8 cellular contexts compared by ENCODE assay signal in genomic region chr5:176542135-176542595, GRCh38. TPM values are rescaled to one million over a fixed set of nuclear protein-coding genes. Genes with fewer than 3 reads are reported as not detected.
DNase-seq lines count a peak whose midpoint lies in the region; ATAC-seq and TF ChIP-seq lines count a peak whose summit lies in the region.

No MANE protein-coding gene starts in this region.

- H2BK15ac ChIP-seq in IMR-90 (ENCODE audit: low read depth, low read length) = no peak overlapping the region

- H4K8ac ChIP-seq in IMR-90 (ENCODE audit: low read depth in 2 of 2, low read length in 2 of 2) = peak overlapping the region; percentile 53 to 70; a peak in 2 of 4 replicates

- intact Hi-C loops in IMR-90 (cut with micrococcal nuclease) = no loop called here

- H3K79me1 ChIP-seq in IMR-90 (ENCODE audit: low read depth in 1 of 2, low read length in 2 of 2) = no peaks in the 10 kb centered on the region; a peak in 1 of 4 replicates

- H3K27ac Mint-ChIP-seq in activated CD4-positive, alpha-beta T cell treated with anti-CD3 and anti-CD28 coated beads, Interleukin-2, amount 10 ng/mL, durations not matched to agents 7 days and 5 days = peak overlapping the region; percentile 93

- H4K5ac ChIP-seq in IMR-90 (ENCODE audit: low read depth, low read length) = peak overlapping the region; percentile 35; the same call in 1 of the 2 replicates

- H3K4ac ChIP-seq in IMR-90 (ENCODE audit: low read depth, low read length) = peak overlapping the region; percentile 54; the same call in 1 of the 2 replicates

- H3K9me3 ChIP-seq in IMR-90 (ENCODE audit: control insufficient read depth, insufficient read depth, low read length) = no peaks in the 10 kb centered on the region
- H3K9me3 ChIP-seq in neutrophil = no peaks in the 10 kb centered on the region

- ATAC-seq in IMR-90 (ENCODE audit: low read depth) (no peak), GM19452 (IDR thresholded peaks at IDR 0.05; ENCODE audit: unreplicated experiment) (no peak), HG02610 (IDR thresholded peaks at IDR 0.05; ENCODE audit: unreplicated experiment) (no peak)

- no peak for TF ChIP-seq RAD21 in IMR-90 (IDR thresholded peaks at IDR 0.05; ENCODE audit: low read length)

- peaks cover 9% of the 10 kb centered on the region for H3K4me1 ChIP-seq in IMR-90 (ENCODE audit: control insufficient read depth, insufficient read depth, low read length)
- peaks cover 71 to 84% of the 10 kb centered on the region in 2 experiments for H3K4me1 ChIP-seq in neutrophil (ENCODE audit: control insufficient read depth in 1 of 2, insufficient read depth in 1 of 2, low read depth in 1 of 2, low read length in 1 of 2)

- peaks cover 10% of the 10 kb centered on the region for H3K36me3 Mint-ChIP-seq in activated CD4-positive, alpha-beta T cell treated with anti-CD3 and anti-CD28 coated beads, Interleukin-2, amount 10 ng/mL, durations not matched to agents 7 days and 5 days (ENCODE audit: low read depth)

- WGBS in IMR-90 (ENCODE audit: extremely low coverage in 2 of 2, insufficient read length in 1 of 2), 2 experiments = no CpG with 5 or more reads among the region's 16 CpGs

- in situ Hi-C loops in IMR-90 (cut with MboI; ENCODE audit: low sequenced_read_pairs) = no loop called here

- H3K27ac ChIP-seq in IMR-90 (ENCODE audit: insufficient read depth, low read length) (no peak overlapping the region), epithelial cell of prostate (peak overlapping the region; percentile 91), neutrophil (peak overlapping the region; percentile 100)

- H3K4me2 ChIP-seq in IMR-90 (ENCODE audit: low read depth, low read length) = peak overlapping the region; percentile 85

- peak overlapping the region; percentile 29; the same call in 1 of the 2 replicates for H2AK5ac ChIP-seq in IMR-90 (ENCODE audit: low read depth, low read length)

- no peaks in the 10 kb centered on the region for H3K27me3 Mint-ChIP-seq in activated CD4-positive, alpha-beta T cell treated with anti-CD3 and anti-CD28 coated beads, Interleukin-2, amount 10 ng/mL, durations not matched to agents 7 days and 5 days

- H4K91ac ChIP-seq in IMR-90 (ENCODE audit: insufficient read depth, low read depth, low read length) = no peak overlapping the region

- peak overlapping the region; percentile 89 for H3K4me3 Mint-ChIP-seq in activated CD4-positive, alpha-beta T cell treated with anti-CD3 and anti-CD28 coated beads, Interleukin-2, amount 10 ng/mL, durations not matched to agents 7 days and 5 days

- peaks cover 65% of the 10 kb centered on the region for H3K4me1 Mint-ChIP-seq in activated CD4-positive, alpha-beta T cell treated with anti-CD3 and anti-CD28 coated beads, Interleukin-2, amount 10 ng/mL, durations not matched to agents 7 days and 5 days

- TF ChIP-seq CTCF in IMR-90 (conservative IDR thresholded peaks at IDR 0.05; ENCODE audit: low read depth, low read length) (no peak), neutrophil (IDR thresholded peaks at IDR 0.05) (no peak)

- H4K20me1 ChIP-seq in IMR-90 (ENCODE audit: insufficient read depth, low read length) = no peaks in the 10 kb centered on the region

- H2AK9ac ChIP-seq in IMR-90 (replicated peaks; ENCODE audit: low read depth, low read length, poor library complexity) = peak overlapping the region; percentile 71

- H2AFZ ChIP-seq in IMR-90 (replicated peaks; ENCODE audit: low read length, poor library complexity) = peak overlapping the region; percentile 84

- no peak overlapping the region for H2BK5ac ChIP-seq in IMR-90 (ENCODE audit: low read depth, low read length, poor library complexity, severe bottlenecking)

- H3K36me3 ChIP-seq in IMR-90 (ENCODE audit: control insufficient read depth, insufficient read depth, low read length) = no peaks in the 10 kb centered on the region
- H3K36me3 ChIP-seq in neutrophil = no peaks in the 10 kb centered on the region

- peak overlapping the region; percentile 59; the same call in 1 of the 2 replicates for H3K23ac ChIP-seq in IMR-90 (ENCODE audit: low read depth, low read length)

- H3K4me3 ChIP-seq in IMR-90 (ENCODE audit: insufficient read depth, low read depth, low read length) (peak overlapping the region; percentile 46), neutrophil (ENCODE audit: low read depth in 1 of 2, low read length in 1 of 2) (peak overlapping the region; percentile 77 to 92)

- no peaks in the 10 kb centered on the region for H3K9me3 Mint-ChIP-seq in activated CD4-positive, alpha-beta T cell treated with anti-CD3 and anti-CD28 coated beads, Interleukin-2, amount 10 ng/mL, durations not matched to agents 7 days and 5 days

- no peak for TF ChIP-seq POLR2A in IMR-90 (IDR thresholded peaks at IDR 0.05; ENCODE audit: low read depth, low read length)

- H3K56ac ChIP-seq in IMR-90 (ENCODE audit: extremely low read depth, insufficient read depth, low read length) = no peak overlapping the region

- no peak overlapping the region for H2BK120ac ChIP-seq in IMR-90 (ENCODE audit: low read depth, low read length)

- no peaks in the 10 kb centered on the region for H3K27me3 ChIP-seq in IMR-90 (ENCODE audit: control insufficient read depth, insufficient read depth, low read length)
- no peaks in the 10 kb centered on the region for H3K27me3 ChIP-seq in neutrophil

- BruUV-seq in IMR-90 (replicated peaks; lab: Mats Ljungman, UMichigan) = no TSS peak

- no peak overlapping the region for H3K18ac ChIP-seq in IMR-90 (ENCODE audit: low read depth, low read length)

- DNase-seq in IMR-90 = no peak
- DNase-seq in activated CD4-positive, alpha-beta T cell treated with anti-CD3 and anti-CD28 coated beads, Interleukin-2, amount 10 ng/mL, durations not matched to agents 7 days and 5 days = peak; percentile 71
- DNase-seq in epithelial cell of prostate (ENCODE audit: low read depth, low spot score) = no peak
- no peak for DNase-seq in COR-L47 (lab: John Stamatoyannopoulos, UW)
- no peak for DNase-seq in HuH-7.5 (ENCODE audit: low spot score)

- H3K14ac ChIP-seq in IMR-90 (replicated peaks; ENCODE audit: low read depth, low read length) = no peak overlapping the region

- 0 out of 2 replicates have a peak overlapping the region, but pooled peaks have one; percentile 36 for H2BK20ac ChIP-seq in IMR-90 (ENCODE audit: low read depth, low read length)

- CTCF ChIA-PET in IMR-90 (lab: Yijun Ruan, JAX) = no interaction called here
- CTCF ChIA-PET in activated CD4-positive, alpha-beta T cell treated with anti-CD3 and anti-CD28 coated beads, Interleukin-2, amount 10 ng/mL, durations not matched to agents 7 days and 5 days (lab: Charles Lee) = interaction anchor here (1.3 to 3.8 kb wide), 7 partner anchors 10 to 180 kb away, joined by 3 to 17 read pairs (median 6); partner anchors contain the start of genes FAF2 and KIAA1191

- POLR2A ChIA-PET in IMR-90 (lab: Charles Lee; ENCODE audit: unreplicated experiment) = no interaction called here
- POLR2A ChIA-PET in activated CD4-positive, alpha-beta T cell treated with anti-CD3 and anti-CD28 coated beads, Interleukin-2, amount 10 ng/mL, durations not matched to agents 7 days and 5 days (lab: Charles Lee) = no interaction called here

- H3K9ac ChIP-seq in IMR-90 (ENCODE audit: low read depth, low read length) = no peak overlapping the region

- no peaks in the 10 kb centered on the region for H3K9me1 ChIP-seq in IMR-90 (ENCODE audit: insufficient read depth, low read length)

- dilution Hi-C loops in IMR-90 (cut with HindIII; ENCODE audit: low sequenced_read_pairs, unreplicated experiment) = no loop called here

TF ChIP-seq in IMR-90, 13 proteins besides CTCF, POLR2A, EP300 and RAD21:
- TF ChIP-seq ELK1 (IDR thresholded peaks at IDR 0.05; ENCODE audit: borderline replicate concordance, low read depth, low read length) (no peak), MAZ (IDR thresholded peaks at IDR 0.05; ENCODE audit: borderline replicate concordance, low read depth, low read length) (no peak)
TF ChIP-seq in IMR-90: peak in this region for 0.

RNA-seq across cellular contexts. Expression of gene RNF44, which starts 5.0 kb away (rescaled TPM):
- total RNA-seq in IMR-90 (2012; rRNA removed) = 0.54 and 0.83 TPM in 2 replicates
- polyA plus RNA-seq in IMR-90 (2012; rRNA removed) = 12.4 and 13.2 TPM in 2 replicates
- 5.9 and 12.1 TPM in 2 replicates for polyA plus RNA-seq in IMR-90 (2012; cell fraction: cytosol; rRNA removed)
- polyA plus RNA-seq in IMR-90 (2012; cell fraction: nucleus; rRNA removed; ENCODE audit: low replicate concordance) = 56.1 and 127 TPM in 2 replicates
- 100 to 1,000 TPM; 137 TPM for total RNA-seq in activated CD4-positive, alpha-beta T cell treated with anti-CD3 and anti-CD28 coated beads, Interleukin-2, amount 10 ng/mL, durations not matched to agents 7 days and 5 days

RNA-seq across cellular contexts. Expression of gene CDHR2, which starts 7.0 kb away (rescaled TPM):
- total RNA-seq in IMR-90 (2012; rRNA removed) = not detected in 2 replicates
- not detected in 2 replicates for polyA plus RNA-seq in IMR-90 (2012; rRNA removed)
- polyA plus RNA-seq in IMR-90 (2012; cell fraction: cytosol; rRNA removed) = not detected in 2 replicates
- polyA plus RNA-seq in IMR-90 (2012; cell fraction: nucleus; rRNA removed; ENCODE audit: low replicate concordance) = 0.07 TPM in 2 replicates
- total RNA-seq in activated CD4-positive, alpha-beta T cell treated with anti-CD3 and anti-CD28 coated beads, Interleukin-2, amount 10 ng/mL, durations not matched to agents 7 days and 5 days = 1 to 10 TPM; 1.3 to 2.4 TPM

Comparison
In these comparisons a context has a peak if more than half of its experiments do, and no peak if none do; other contexts are left out.
1. RNA of gene RNF44, which starts 5.0 kb away (total RNA-seq): 137 TPM in activated CD4-positive, alpha-beta T cell treated with anti-CD3 and anti-CD28 coated beads, Interleukin-2, amount 10 ng/mL, durations not matched to agents 7 days and 5 days; 0.54 to 0.83 TPM in IMR-90; every median in the first group is over 10 times any median in the second.